Comparison of ENCODE assay signal across 17 cellular contexts in the genomic region with DNA sequence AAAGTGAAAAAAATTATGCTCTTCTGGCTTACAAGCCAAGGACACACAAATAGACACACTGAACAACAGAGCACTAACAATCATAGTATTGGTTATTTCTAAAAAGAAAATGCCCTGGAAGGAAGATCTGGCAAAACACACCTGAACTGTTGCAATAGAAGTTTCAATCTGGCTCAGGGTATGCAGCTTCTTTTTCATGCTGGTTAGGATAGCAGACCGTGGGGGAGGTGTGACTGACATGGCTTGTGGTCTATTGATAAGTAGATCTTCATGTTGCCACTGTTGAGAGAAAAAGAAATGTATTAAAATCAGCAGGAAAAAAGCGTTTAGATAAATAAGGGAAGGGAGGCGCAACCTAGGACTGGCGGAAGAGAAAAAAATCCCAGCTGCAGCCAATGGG.
"Had no signal": no experiment of that assay in that cellular context is flagged by ENCODE, and none has a peak within 500 bp of the region (broad histone marks: within the 10 kb centered on the region; RNA-seq: fewer than 3 reads in every experiment).

No MANE protein-coding gene starts in this region.

- H3K27me3 ChIP-seq: breast epithelium, foreskin keratinocyte, stomach, testis, upper lobe of left lung had no signal

- H3K79me2 ChIP-seq: parathyroid adenoma had no signal

- H3K9me3 ChIP-seq: breast epithelium, stomach, testis, upper lobe of left lung had no signal

- H3K4me3 Mint-ChIP-seq: activated naive CD8-positive, alpha-beta T cell had no signal

- H3K27me3 Mint-ChIP-seq: activated naive CD8-positive, alpha-beta T cell had no signal

- H3K4me3 ChIP-seq: breast epithelium, lung, stomach, testis, upper lobe of left lung had no signal

- H3K36me3 ChIP-seq: breast epithelium had no signal

- H2AFZ ChIP-seq: parathyroid adenoma had no signal

- ATAC-seq: foreskin keratinocyte, SK-N-SH treated with all-trans-retinoic acid at 6 μM for 48 hours had no signal

- H3K27ac ChIP-seq: breast epithelium, foreskin keratinocyte, parathyroid adenoma, stomach, testis, upper lobe of left lung had no signal

- H3K4me1 ChIP-seq: breast epithelium, foreskin keratinocyte, parathyroid adenoma, stomach, testis, upper lobe of left lung had no signal

- H3K27ac Mint-ChIP-seq: activated naive CD8-positive, alpha-beta T cell had no signal

- DNase-seq: activated CD4-positive, CD25-positive, alpha-beta regulatory T cell; activated effector memory CD4-positive, alpha-beta T cell treated with Interleukin-2 at 50 U/mL for 16 hours; aorta; cerebellar nuclear complex; effector CD8-positive, alpha-beta T cell; foreskin keratinocyte; midbrain; SHP77 treated with DMSO at 0.1 percent for 48 hours; stimulated activated CD4-positive, alpha-beta T cell treated with anti-CD3 and anti-CD28 coated beads, Interleukin-1b, Interleukin-23, amount 100 ng/mL, for 48 hours; stomach; testis; upper lobe of left lung had no signal
